In genomic region chr15:52481915-52482314, GRCh38 we compare ENCODE assay signal across 8 cellular contexts. TPM values are rescaled to one million over a fixed set of nuclear protein-coding genes. Genes with fewer than 3 reads are reported as not detected.
A peak's percentile ranks its signal among the peaks of the same experiment; 100 is the strongest.
DNase-seq lines count a peak whose midpoint lies in the region; ATAC-seq lines count a peak whose summit lies in the region.

No MANE protein-coding gene starts in this region.

- H3K27me3 Mint-ChIP-seq in naive thymus-derived CD8-positive, alpha-beta T cell = no peaks in the 10 kb centered on the region

- H3K36me3 Mint-ChIP-seq in naive thymus-derived CD8-positive, alpha-beta T cell = peaks cover 0 to 2% (median 0%) of the 10 kb centered on the region in 3 donors

- intact Hi-C loops in Right ventricle myocardium inferior (cut with DNase I) = no loop called here
- intact Hi-C loops in cardiac septum (cut with DNase I) = loop anchor here (5.0 kb wide), 1 partner anchor 50 kb away; no protein-coding TSS in a partner anchor

- H3K27ac Mint-ChIP-seq in naive thymus-derived CD8-positive, alpha-beta T cell = peak overlapping the region in 9 of 10 donors; percentile 60 to 90 (median 81)

- POLR2A ChIA-PET in naive thymus-derived CD8-positive, alpha-beta T cell (lab: Charles Lee) = interaction anchor here (0.7 to 1.1 kb wide), 5 partner anchors 47 to 248 kb away, joined by 3 to 4 read pairs (median 3); partner anchors contain the start of gene MYO5A

- H3K4me1 Mint-ChIP-seq in naive thymus-derived CD8-positive, alpha-beta T cell = peaks cover 37 to 70% (median 66%) of the 10 kb centered on the region in 4 donors

- H3K9me3 Mint-ChIP-seq in naive thymus-derived CD8-positive, alpha-beta T cell = no peaks in the 10 kb centered on the region

- DNase-seq in Right ventricle myocardium inferior (ENCODE audit: missing footprints) (no peak), cardiac septum (ENCODE audit: low spot score) (no peak), OCI-M1 (lab: John Stamatoyannopoulos, UW) (peak; percentile 95), astrocyte of the hippocampus (ENCODE audit: low read depth, low spot score) (peak; percentile 72), superior temporal gyrus (ENCODE audit: extremely low spot score) (no peak), cortex of kidney (lab: John Stamatoyannopoulos, UW) (no peak)
- peak in 9 of 10 donors; percentile 35 to 91 (median 80) for DNase-seq in naive thymus-derived CD8-positive, alpha-beta T cell

- H3K4me3 Mint-ChIP-seq in naive thymus-derived CD8-positive, alpha-beta T cell = peak overlapping the region in 9 of 10 donors; percentile 4 to 73 (median 45)

- ATAC-seq in Right ventricle myocardium inferior (peak; percentile 79), HG02870 (IDR thresholded peaks at IDR 0.05; ENCODE audit: unreplicated experiment) (peak; percentile 95)
- peak; percentile 99 to 100 for ATAC-seq in naive thymus-derived CD8-positive, alpha-beta T cell

RNA-seq across cellular contexts. Expression of gene MYO5A, which starts 46.8 kb away (rescaled TPM):
- total RNA-seq in Right ventricle myocardium inferior (7.9 TPM), cardiac septum (11.4 TPM)
- 10 to 100 TPM; 21.4 to 23.2 TPM for total RNA-seq in naive thymus-derived CD8-positive, alpha-beta T cell
- polyA plus RNA-seq in naive thymus-derived CD8-positive, alpha-beta T cell = 1 to 10 TPM; 2.3 to 5.6 (median 5.0) TPM

Comparison
In these comparisons a context has a peak if more than half of its experiments do, and no peak if none do; other contexts are left out.
1. DNase-seq: peak in OCI-M1 (single experiment), astrocyte of the hippocampus (single experiment) and naive thymus-derived CD8-positive, alpha-beta T cell (9 of 10); none in Right ventricle myocardium inferior (single experiment), cardiac septum (single experiment), superior temporal gyrus (single experiment) and cortex of kidney (single experiment).
2. Peak in every context shown above with its lines, with median percentiles within 50 percentile points of each other: ATAC-seq.